ENCODE assay signal across 18 cellular contexts in genomic region chr5:66475731-66476130, GRCh38.
"Had no signal": no experiment of that assay in that cellular context is flagged by ENCODE, and none has a peak within 500 bp of the region (broad histone marks: within the 10 kb centered on the region; RNA-seq: fewer than 3 reads in every experiment).

No MANE protein-coding gene starts in this region.

- H3K27me3 ChIP-seq: gastrocnemius medialis, heart right ventricle, neutrophil, sigmoid colon, stomach had no signal

- H3K36me3 Mint-ChIP-seq: natural killer cell, type B pancreatic cell had no signal

- H3K9me3 ChIP-seq: gastrocnemius medialis, heart right ventricle, neutrophil, sigmoid colon, stomach had no signal

- H3K27ac Mint-ChIP-seq: natural killer cell, type B pancreatic cell had no signal

- DNase-seq: effector CD4-positive, alpha-beta T cell; gastrocnemius medialis; heart right ventricle; hypothalamus; kidney glomerular epithelial cell; mammary epithelial cell; natural killer cell; sigmoid colon; stimulated activated CD4-positive, alpha-beta T cell treated with anti-CD3 and anti-CD28 coated beads, Interleukin-2, amount 100 ng/mL, for 24 hours; stimulated activated CD4-positive, alpha-beta T cell treated with anti-CD3 and anti-CD28 coated beads, Interleukin-4, amount 100 ng/mL, for 4 hours; stimulated activated naive CD4-positive, alpha-beta T cell; stomach; substantia nigra had no signal

- H3K4me1 ChIP-seq: gastrocnemius medialis, sigmoid colon, stomach had no signal

- H3K4me3 ChIP-seq: coronary artery, gastrocnemius medialis, heart right ventricle, sigmoid colon, skin epidermis, stomach had no signal

- H3K4me3 Mint-ChIP-seq: natural killer cell, type B pancreatic cell had no signal

- H3K36me3 ChIP-seq: gastrocnemius medialis, heart right ventricle, neutrophil, sigmoid colon, stomach had no signal

- H3K27ac ChIP-seq: coronary artery, gastrocnemius medialis, heart right ventricle, neutrophil, sigmoid colon, skin epidermis, stomach had no signal

- ATAC-seq: gastrocnemius medialis, heart right ventricle, left lobe of liver, natural killer cell had no signal

- H3K4me1 Mint-ChIP-seq: natural killer cell had no signal
